ENCODE assay signal across 8 cellular contexts in the genomic region with DNA sequence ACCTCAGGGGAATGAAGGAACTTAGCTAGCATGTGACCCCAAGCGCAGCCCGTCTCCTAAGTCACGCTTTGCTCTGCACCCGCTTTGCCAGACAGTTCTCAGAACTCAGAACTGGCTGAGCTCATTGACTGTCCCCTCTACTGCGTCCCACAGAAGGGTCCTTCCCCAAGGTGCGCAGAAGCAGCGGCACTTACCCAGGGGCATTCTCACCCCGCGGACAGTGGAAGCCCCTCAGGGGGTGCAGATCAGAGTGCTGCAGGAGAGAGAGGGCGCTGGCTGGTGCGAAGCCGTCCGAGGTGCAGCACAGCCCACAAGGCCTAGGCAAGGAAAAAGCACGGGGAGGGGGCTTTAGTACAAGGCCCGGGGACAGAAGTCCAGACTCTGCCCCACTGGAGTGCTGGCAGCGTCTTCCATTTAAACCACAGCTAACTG. TPM values are rescaled to one million over a fixed set of nuclear protein-coding genes. Genes with fewer than 3 reads are reported as not detected.
DNase-seq lines count a peak whose midpoint lies in the region; ATAC-seq and TF ChIP-seq lines count a peak whose summit lies in the region.

No MANE protein-coding gene starts in this region.

- peak; percentile 39 for DNase-seq in SIG-M5 treated with dmso at 0.1 percent for 504 hours (lab: John Stamatoyannopoulos, UW; ENCODE audit: unreplicated experiment)
- no peak for DNase-seq in SIG-M5 (lab: John Stamatoyannopoulos, UW)
- DNase-seq in SK-N-MC (ENCODE audit: low read depth, low spot score) = no peak
- peak; percentile 24 for DNase-seq in mammary epithelial cell
- peak in 1 of 2 donors; percentile 51 for DNase-seq in left lung
- no peak for DNase-seq in NCI-H1105 (lab: John Stamatoyannopoulos, UW)

- H3K27ac ChIP-seq in SK-N-MC (peak overlapping the region; percentile 94), mammary epithelial cell (ENCODE audit: insufficient read depth, low read depth, low read length) (peak overlapping the region; percentile 82), left lung (peak overlapping the region; percentile 47 to 85), stomach smooth muscle (ENCODE audit: low read length) (peak overlapping the region; percentile 76)

- BruUV-seq in mammary epithelial cell (replicated peaks; lab: Mats Ljungman, UMichigan) = no TSS peak

- no peaks in the 10 kb centered on the region for H3K9me3 ChIP-seq in SK-N-MC (ENCODE audit: low read depth, low read length)
- no peaks in the 10 kb centered on the region for H3K9me3 ChIP-seq in mammary epithelial cell (replicated peaks; ENCODE audit: insufficient read depth, low read length)
- H3K9me3 ChIP-seq in left lung = no peaks in the 10 kb centered on the region
- H3K9me3 ChIP-seq in stomach smooth muscle (ENCODE audit: control insufficient read depth in 2 of 2, low read length in 2 of 2) = no peaks in the 10 kb centered on the region

- H2AFZ ChIP-seq in mammary epithelial cell (ENCODE audit: low read depth, low read length) = no peak overlapping the region

- H3K4me3 ChIP-seq in SK-N-MC (peak overlapping the region; percentile 97), mammary epithelial cell (replicated peaks in 1 of 3; ENCODE audit: insufficient read depth in 1 of 3, low read depth in 2 of 3, low read length in 3 of 3) (peak overlapping the region; percentile 66 to 95 (median 79)), left lung (peak overlapping the region; percentile 55 to 74), stomach smooth muscle (ENCODE audit: low read length in 2 of 2) (peak overlapping the region; percentile 72 to 86)

- H3K79me2 ChIP-seq in mammary epithelial cell (ENCODE audit: insufficient read depth, low read length) = peaks cover 56% of the 10 kb centered on the region

- intact Hi-C loops in mammary epithelial cell (cut with micrococcal nuclease) = no loop called here
- intact Hi-C loops in left lung (cut with DNase I) = no loop called here

- H3K4me2 ChIP-seq in mammary epithelial cell (ENCODE audit: insufficient read depth, low read depth, low read length) = peak overlapping the region; percentile 90

- in situ Hi-C loops in mammary epithelial cell (cut with MboI; ENCODE audit: low sequenced_read_pairs in 2 of 2) = no loop called here

- ATAC-seq in left lung (peak; percentile 54), GM19455 (IDR thresholded peaks at IDR 0.05; ENCODE audit: unreplicated experiment) (no peak)

- H4K20me1 ChIP-seq in mammary epithelial cell (ENCODE audit: insufficient read depth, low read length) = peaks cover 20% of the 10 kb centered on the region

- H3K9ac ChIP-seq in SK-N-MC (ENCODE audit: insufficient read length) = peak overlapping the region; percentile 100
- H3K9ac ChIP-seq in mammary epithelial cell (ENCODE audit: insufficient read depth, low read length) = peak overlapping the region; percentile 95
- peak overlapping the region; percentile 84 to 90 for H3K9ac ChIP-seq in stomach smooth muscle (ENCODE audit: low read length in 2 of 2)

- peaks cover 54% of the 10 kb centered on the region for H3K36me3 ChIP-seq in SK-N-MC (ENCODE audit: insufficient read depth, low read length)
- peaks cover 35% of the 10 kb centered on the region for H3K36me3 ChIP-seq in mammary epithelial cell (ENCODE audit: insufficient read depth, low read length)
- peaks cover 0 to 47% of the 10 kb centered on the region in 2 donors for H3K36me3 ChIP-seq in left lung
- H3K36me3 ChIP-seq in stomach smooth muscle (ENCODE audit: control insufficient read depth in 2 of 2, insufficient read depth in 2 of 2, low read length in 2 of 2) = peaks cover 29 to 34% of the 10 kb centered on the region in 2 donors

- WGBS in mammary epithelial cell (ENCODE audit: low coverage, missing lambda C conversion rate) = 0% methylated on average over 10 of the region's 16 CpGs

- CTCF ChIA-PET in mammary epithelial cell (lab: Charles Lee; ENCODE audit: low non-redundant PET) = no interaction called here

- H3K27me3 ChIP-seq in mammary epithelial cell (ENCODE audit: insufficient read depth, low read length) (no peaks in the 10 kb centered on the region), left lung (no peaks in the 10 kb centered on the region), stomach smooth muscle (ENCODE audit: control insufficient read depth in 1 of 2, insufficient read depth in 2 of 2, low read length in 2 of 2) (no peaks in the 10 kb centered on the region)

- dilution Hi-C loops in mammary epithelial cell (cut with HindIII; ENCODE audit: low sequenced_read_pairs) = no loop called here

- H3K4me1 ChIP-seq in mammary epithelial cell (ENCODE audit: insufficient read depth, low read length) (peaks cover 21% of the 10 kb centered on the region), left lung (peaks cover 6 to 39% of the 10 kb centered on the region in 2 donors), stomach smooth muscle (ENCODE audit: control insufficient read depth, insufficient read depth, low read length) (peaks cover 20% of the 10 kb centered on the region)

- no peak for TF ChIP-seq CTCF in mammary epithelial cell (conservative IDR thresholded peaks at IDR 0.05 in 1 of 2, IDR thresholded peaks at IDR 0.05 in 1 of 2; ENCODE audit: extremely low read depth in 1 of 2, insufficient read depth in 1 of 2, low read depth in 1 of 2, low read length in 2 of 2)
- no peak for TF ChIP-seq CTCF in left lung (IDR thresholded peaks at IDR 0.05)

RNA-seq across cellular contexts. Expression of a gene that starts 0.8 kb away (rescaled TPM):
- total RNA-seq in mammary epithelial cell = 100 to 1,000 TPM in 1 of 2 donors, 1 to 10 TPM in 1; 8.0 to 109 TPM
- polyA plus RNA-seq in mammary epithelial cell = 28.6 TPM
- 37.7 TPM for polyA minus RNA-seq in mammary epithelial cell
- 10 to 100 TPM; 12.1 to 28.1 TPM for total RNA-seq in left lung

RNA-seq across cellular contexts. Expression of a gene that starts 38.3 kb away (rescaled TPM):
- total RNA-seq in mammary epithelial cell = 10 to 100 TPM; 42.3 to 54.7 TPM
- 13.2 TPM for polyA plus RNA-seq in mammary epithelial cell
- 26.8 TPM for polyA minus RNA-seq in mammary epithelial cell
- 10 to 100 TPM; 29.6 to 36.8 TPM for total RNA-seq in left lung

Comparison
In these comparisons a context has a peak if more than half of its experiments do, and no peak if none do; other contexts are left out.
1. DNase-seq: peak in SIG-M5 treated with dmso at 0.1 percent for 504 hours (single experiment) and mammary epithelial cell (single experiment); none in SIG-M5 (single experiment), SK-N-MC (single experiment) and NCI-H1105 (single experiment).
2. Peak in every context shown above with its lines, with median percentiles within 50 percentile points of each other: H3K27ac ChIP-seq, H3K4me3 ChIP-seq and H3K9ac ChIP-seq.